ENCODE assay signal across 17 cellular contexts in genomic region chr2:232815569-232815968, GRCh38. TPM values are rescaled to one million over a fixed set of nuclear protein-coding genes. Genes with fewer than 3 reads are reported as not detected.
DNase-seq lines count a peak whose midpoint lies in the region; ATAC-seq and TF ChIP-seq lines count a peak whose summit lies in the region.
"Had no signal": no experiment of that assay in that cellular context is flagged by ENCODE, and none has a peak within 500 bp of the region (broad histone marks: within the 10 kb centered on the region; RNA-seq: fewer than 3 reads in every experiment).

No MANE protein-coding gene starts in this region.

- no peak overlapping the region for H2BK12ac ChIP-seq in mesenchymal stem cell (ENCODE audit: low read length in 2 of 2)

- H3K27ac Mint-ChIP-seq in activated naive CD8-positive, alpha-beta T cell treated with anti-CD3 and anti-CD28 coated beads, Interleukin-2, amount 10 ng/mL, durations not matched to agents 7 days and 5 days = peak overlapping the region; percentile 44
- no peak overlapping the region for H3K27ac Mint-ChIP-seq in activated naive CD8-positive, alpha-beta T cell treated with anti-CD3 and anti-CD28 coated beads, Interleukin-2, amount 50 U/mL, for 24 hours
- H3K27ac Mint-ChIP-seq in progenitor cell of endocrine pancreas = no peak overlapping the region
- H3K27ac Mint-ChIP-seq: HFFc6 had no signal

- H3K4ac ChIP-seq in mesenchymal stem cell (ENCODE audit: low read depth in 1 of 2, low read length in 2 of 2) = no peak overlapping the region

- peak overlapping the region in 1 of 2 experiments; percentile 80 for H3K23ac ChIP-seq in mesenchymal stem cell (ENCODE audit: low read length in 2 of 2)

- no peak overlapping the region for H2AFZ ChIP-seq in mesenchymal stem cell (ENCODE audit: low read depth, low read length)

- H3K4me3 Mint-ChIP-seq in activated naive CD8-positive, alpha-beta T cell treated with anti-CD3 and anti-CD28 coated beads, Interleukin-2, amount 10 ng/mL, durations not matched to agents 7 days and 5 days = no peak overlapping the region
- H3K4me3 Mint-ChIP-seq in activated naive CD8-positive, alpha-beta T cell treated with anti-CD3 and anti-CD28 coated beads, Interleukin-2, amount 50 U/mL, for 24 hours = no peak overlapping the region
- H3K4me3 Mint-ChIP-seq in progenitor cell of endocrine pancreas (ENCODE audit: low read depth) = no peak overlapping the region
- H3K4me3 Mint-ChIP-seq: HFFc6 had no signal

- H3K18ac ChIP-seq in mesenchymal stem cell (ENCODE audit: low read depth in 1 of 2, low read length in 2 of 2) = no peak overlapping the region

- H2AK5ac ChIP-seq in mesenchymal stem cell (ENCODE audit: low read length, severe bottlenecking) = no peak overlapping the region

- H3K4me1 ChIP-seq in SJSA1 (replicated peaks) (peaks cover 18% of the 10 kb centered on the region), mesenchymal stem cell (ENCODE audit: control insufficient read depth, insufficient read depth, low read depth, low read length) (peaks cover 3% of the 10 kb centered on the region)

- H4K8ac ChIP-seq in mesenchymal stem cell (ENCODE audit: low read length) = no peak overlapping the region

- H3K9me3 ChIP-seq in SJSA1 (replicated peaks) = no peaks in the 10 kb centered on the region
- no peaks in the 10 kb centered on the region for H3K9me3 ChIP-seq in mesenchymal stem cell (ENCODE audit: control insufficient read depth, low read length)

- H3K36me3 Mint-ChIP-seq in activated naive CD8-positive, alpha-beta T cell treated with anti-CD3 and anti-CD28 coated beads, Interleukin-2, amount 10 ng/mL, durations not matched to agents 7 days and 5 days = peaks cover 31% of the 10 kb centered on the region
- H3K36me3 Mint-ChIP-seq in activated naive CD8-positive, alpha-beta T cell treated with anti-CD3 and anti-CD28 coated beads, Interleukin-2, amount 50 U/mL, for 24 hours (ENCODE audit: low read depth) = peaks cover 39% of the 10 kb centered on the region
- H3K36me3 Mint-ChIP-seq in progenitor cell of endocrine pancreas (ENCODE audit: insufficient read depth) = peaks cover 32% of the 10 kb centered on the region

- H3K79me1 ChIP-seq in mesenchymal stem cell (replicated peaks; ENCODE audit: low read length, poor library complexity, severe bottlenecking) = peaks cover 13% of the 10 kb centered on the region

- DNase-seq in activated naive CD8-positive, alpha-beta T cell treated with anti-CD3 and anti-CD28 coated beads, Interleukin-2, amount 10 ng/mL, durations not matched to agents 7 days and 5 days = no peak
- DNase-seq in activated naive CD8-positive, alpha-beta T cell treated with anti-CD3 and anti-CD28 coated beads, Interleukin-2, amount 50 U/mL, for 24 hours = no peak
- DNase-seq in SJSA1 (ENCODE audit: low read depth in 1 of 2, low spot score in 2 of 2) = peak in 1 of 2 experiments; percentile 56
- DNase-seq in mesenchymal stem cell = peak; percentile 51
- DNase-seq in RPMI8226 = no peak
- no peak for DNase-seq in progenitor cell of endocrine pancreas (ENCODE audit: low spot score, unreplicated experiment)
- DNase-seq: C1 segment of cervical spinal cord, H7, HFFc6, Karpas-422, NCI-H1417 treated with DMSO at 0.1 percent for 48 hours, NCI-H345, NCI-H524 treated with DMSO at 0.1 percent for 48 hours had no signal

- H3K4me3 ChIP-seq in SJSA1 (no peak overlapping the region), mesenchymal stem cell (ENCODE audit: insufficient read depth in 1 of 2, low read depth in 1 of 2, low read length in 2 of 2) (no peak overlapping the region)

- no peaks in the 10 kb centered on the region for H3K9me3 Mint-ChIP-seq in activated naive CD8-positive, alpha-beta T cell treated with anti-CD3 and anti-CD28 coated beads, Interleukin-2, amount 10 ng/mL, durations not matched to agents 7 days and 5 days
- H3K9me3 Mint-ChIP-seq in activated naive CD8-positive, alpha-beta T cell treated with anti-CD3 and anti-CD28 coated beads, Interleukin-2, amount 50 U/mL, for 24 hours = no peaks in the 10 kb centered on the region
- no peaks in the 10 kb centered on the region for H3K9me3 Mint-ChIP-seq in progenitor cell of endocrine pancreas (ENCODE audit: low read depth)
- H3K9me3 Mint-ChIP-seq: HFFc6 had no signal

- no peak overlapping the region for H3K9ac ChIP-seq in mesenchymal stem cell (ENCODE audit: low read length)

- no peak overlapping the region for H4K91ac ChIP-seq in mesenchymal stem cell (ENCODE audit: low read length)

- TF ChIP-seq CTCF in progenitor cell of endocrine pancreas (IDR thresholded peaks at IDR 0.05; ENCODE audit: unreplicated experiment) = no peak

- no peak for ATAC-seq in activated naive CD8-positive, alpha-beta T cell treated with anti-CD3 and anti-CD28 coated beads, Interleukin-2, amount 10 ng/mL, durations not matched to agents 7 days and 5 days (ENCODE audit: low read depth)
- ATAC-seq in activated naive CD8-positive, alpha-beta T cell treated with anti-CD3 and anti-CD28 coated beads, Interleukin-2, amount 50 U/mL, for 24 hours = no peak
- ATAC-seq in HG03097 (IDR thresholded peaks at IDR 0.05; ENCODE audit: low FRiP score, unreplicated experiment) = no peak

- H3K4me2 ChIP-seq in mesenchymal stem cell (ENCODE audit: low read length, poor library complexity, severe bottlenecking) = no peak overlapping the region

- H3K27me3 ChIP-seq in SJSA1 (replicated peaks) = no peaks in the 10 kb centered on the region
- H3K27me3 ChIP-seq in mesenchymal stem cell (ENCODE audit: control insufficient read depth in 1 of 2, insufficient read depth in 1 of 2, low read length in 2 of 2) = no peaks in the 10 kb centered on the region

- POLR2A ChIA-PET in activated naive CD8-positive, alpha-beta T cell treated with anti-CD3 and anti-CD28 coated beads, Interleukin-2, amount 10 ng/mL, durations not matched to agents 7 days and 5 days (lab: Charles Lee) = no interaction called here

- no peak overlapping the region for H2BK120ac ChIP-seq in mesenchymal stem cell (ENCODE audit: low read depth, low read length)

- H3K27me3 Mint-ChIP-seq in activated naive CD8-positive, alpha-beta T cell treated with anti-CD3 and anti-CD28 coated beads, Interleukin-2, amount 10 ng/mL, durations not matched to agents 7 days and 5 days = no peaks in the 10 kb centered on the region
- H3K27me3 Mint-ChIP-seq in activated naive CD8-positive, alpha-beta T cell treated with anti-CD3 and anti-CD28 coated beads, Interleukin-2, amount 50 U/mL, for 24 hours = no peaks in the 10 kb centered on the region
- H3K27me3 Mint-ChIP-seq in progenitor cell of endocrine pancreas = no peaks in the 10 kb centered on the region

- peaks cover 2% of the 10 kb centered on the region for H3K4me1 Mint-ChIP-seq in activated naive CD8-positive, alpha-beta T cell treated with anti-CD3 and anti-CD28 coated beads, Interleukin-2, amount 10 ng/mL, durations not matched to agents 7 days and 5 days
- peaks cover 3% of the 10 kb centered on the region for H3K4me1 Mint-ChIP-seq in activated naive CD8-positive, alpha-beta T cell treated with anti-CD3 and anti-CD28 coated beads, Interleukin-2, amount 50 U/mL, for 24 hours
- peaks cover 2% of the 10 kb centered on the region for H3K4me1 Mint-ChIP-seq in progenitor cell of endocrine pancreas (ENCODE audit: low read depth)

- H3K27ac ChIP-seq in SJSA1 (peak overlapping the region; percentile 63), mesenchymal stem cell (ENCODE audit: low read length, poor library complexity, severe bottlenecking) (peak overlapping the region; percentile 38)
- H3K27ac ChIP-seq: RWPE1 had no signal

- 98% methylated on average over 3 of the region's 3 CpGs for WGBS in mesenchymal stem cell

- no peak overlapping the region for H2BK15ac ChIP-seq in mesenchymal stem cell (ENCODE audit: low read depth, poor library complexity, severe bottlenecking)

- H3K36me3 ChIP-seq in SJSA1 (peaks cover 75% of the 10 kb centered on the region), mesenchymal stem cell (ENCODE audit: control insufficient read depth in 1 of 2, insufficient read depth in 2 of 2, low read depth in 1 of 2, low read length in 2 of 2) (peaks cover 9 to 92% of the 10 kb centered on the region in 2 experiments)

- no peak overlapping the region for H2BK5ac ChIP-seq in mesenchymal stem cell (ENCODE audit: low read depth, low read length, poor library complexity, severe bottlenecking)

- peak overlapping the region in 1 of 2 experiments; percentile 55 for H3K14ac ChIP-seq in mesenchymal stem cell (ENCODE audit: low read length in 2 of 2)

RNA-seq across cellular contexts. Expression of gene KCNJ13, which starts 39.2 kb away (rescaled TPM):
- total RNA-seq in activated naive CD8-positive, alpha-beta T cell treated with anti-CD3 and anti-CD28 coated beads, Interleukin-2, amount 10 ng/mL, durations not matched to agents 7 days and 5 days = not detected
- not detected in 2 replicates for total RNA-seq in SJSA1 (2014; rRNA removed; shearing (Covaris generic))
- polyA plus RNA-seq in mesenchymal stem cell (2013, experiment 1 of 2) = not detected
- polyA plus RNA-seq in mesenchymal stem cell (2013, experiment 2 of 2) = not detected
- total RNA-seq in progenitor cell of endocrine pancreas = 0.89 and 1.0 TPM in 2 replicates
- total RNA-seq: H7, HFFc6, HT1080, MCF 10A had no signal

RNA-seq across cellular contexts. Expression of gene SNORC, which starts 54.5 kb away (rescaled TPM):
- 1 to 10 TPM; 1.5 to 2.1 TPM for total RNA-seq in activated naive CD8-positive, alpha-beta T cell treated with anti-CD3 and anti-CD28 coated beads, Interleukin-2, amount 10 ng/mL, durations not matched to agents 7 days and 5 days
- 0.22 and 0.32 TPM in 2 replicates for total RNA-seq in SJSA1 (2014; rRNA removed; shearing (Covaris generic))
- polyA plus RNA-seq in mesenchymal stem cell (2013, experiment 1 of 2) = 0.95 TPM
- 0.90 TPM for polyA plus RNA-seq in mesenchymal stem cell (2013, experiment 2 of 2)
- 1.8 and 2.8 TPM in 2 replicates for total RNA-seq in progenitor cell of endocrine pancreas
